2 cellular contexts compared by ENCODE assay signal in the genomic region with DNA sequence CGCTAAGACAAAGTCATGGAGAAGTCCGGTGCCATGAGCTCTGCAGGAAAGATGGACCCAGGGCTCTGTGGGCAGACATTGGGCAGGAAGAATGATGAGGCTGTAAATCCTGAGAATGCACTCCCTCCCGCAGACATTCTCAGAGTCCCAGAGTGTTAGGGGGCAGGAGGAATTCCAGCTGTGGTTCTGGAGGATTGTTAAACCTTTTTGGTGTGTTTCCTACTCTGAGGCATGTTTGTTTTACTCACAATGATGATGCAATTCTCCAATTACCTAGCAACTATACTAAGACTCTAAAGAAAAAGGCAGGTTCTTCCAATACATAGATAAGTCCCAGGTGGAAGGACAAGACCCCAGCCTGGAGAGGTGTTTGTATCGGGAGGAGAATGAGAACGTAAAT.
A peak's percentile ranks its signal among the peaks of the same experiment; 100 is the strongest.
TF ChIP-seq lines count a peak whose summit lies in the region.

No MANE protein-coding gene starts in this region.

TF ChIP-seq in HEK293, 187 proteins besides CTCF, POLR2A, EP300 and RAD21:
- TF ChIP-seq, protein P1, sequence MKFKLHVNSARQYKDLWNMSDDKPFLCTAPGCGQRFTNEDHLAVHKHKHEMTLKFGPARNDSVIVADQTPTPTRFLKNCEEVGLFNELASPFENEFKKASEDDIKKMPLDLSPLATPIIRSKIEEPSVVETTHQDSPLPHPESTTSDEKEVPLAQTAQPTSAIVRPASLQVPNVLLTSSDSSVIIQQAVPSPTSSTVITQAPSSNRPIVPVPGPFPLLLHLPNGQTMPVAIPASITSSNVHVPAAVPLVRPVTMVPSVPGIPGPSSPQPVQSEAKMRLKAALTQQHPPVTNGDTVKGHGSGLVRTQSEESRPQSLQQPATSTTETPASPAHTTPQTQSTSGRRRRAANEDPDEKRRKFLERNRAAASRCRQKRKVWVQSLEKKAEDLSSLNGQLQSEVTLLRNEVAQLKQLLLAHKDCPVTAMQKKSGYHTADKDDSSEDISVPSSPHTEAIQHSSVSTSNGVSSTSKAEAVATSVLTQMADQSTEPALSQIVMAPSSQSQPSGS (tag by site-specific recombination; IDR thresholded peaks at IDR 0.05; ENCODE audit: low read depth), result peak; percentile 14; the same call in 1 of the 2 replicates
- TF ChIP-seq, protein P2, sequence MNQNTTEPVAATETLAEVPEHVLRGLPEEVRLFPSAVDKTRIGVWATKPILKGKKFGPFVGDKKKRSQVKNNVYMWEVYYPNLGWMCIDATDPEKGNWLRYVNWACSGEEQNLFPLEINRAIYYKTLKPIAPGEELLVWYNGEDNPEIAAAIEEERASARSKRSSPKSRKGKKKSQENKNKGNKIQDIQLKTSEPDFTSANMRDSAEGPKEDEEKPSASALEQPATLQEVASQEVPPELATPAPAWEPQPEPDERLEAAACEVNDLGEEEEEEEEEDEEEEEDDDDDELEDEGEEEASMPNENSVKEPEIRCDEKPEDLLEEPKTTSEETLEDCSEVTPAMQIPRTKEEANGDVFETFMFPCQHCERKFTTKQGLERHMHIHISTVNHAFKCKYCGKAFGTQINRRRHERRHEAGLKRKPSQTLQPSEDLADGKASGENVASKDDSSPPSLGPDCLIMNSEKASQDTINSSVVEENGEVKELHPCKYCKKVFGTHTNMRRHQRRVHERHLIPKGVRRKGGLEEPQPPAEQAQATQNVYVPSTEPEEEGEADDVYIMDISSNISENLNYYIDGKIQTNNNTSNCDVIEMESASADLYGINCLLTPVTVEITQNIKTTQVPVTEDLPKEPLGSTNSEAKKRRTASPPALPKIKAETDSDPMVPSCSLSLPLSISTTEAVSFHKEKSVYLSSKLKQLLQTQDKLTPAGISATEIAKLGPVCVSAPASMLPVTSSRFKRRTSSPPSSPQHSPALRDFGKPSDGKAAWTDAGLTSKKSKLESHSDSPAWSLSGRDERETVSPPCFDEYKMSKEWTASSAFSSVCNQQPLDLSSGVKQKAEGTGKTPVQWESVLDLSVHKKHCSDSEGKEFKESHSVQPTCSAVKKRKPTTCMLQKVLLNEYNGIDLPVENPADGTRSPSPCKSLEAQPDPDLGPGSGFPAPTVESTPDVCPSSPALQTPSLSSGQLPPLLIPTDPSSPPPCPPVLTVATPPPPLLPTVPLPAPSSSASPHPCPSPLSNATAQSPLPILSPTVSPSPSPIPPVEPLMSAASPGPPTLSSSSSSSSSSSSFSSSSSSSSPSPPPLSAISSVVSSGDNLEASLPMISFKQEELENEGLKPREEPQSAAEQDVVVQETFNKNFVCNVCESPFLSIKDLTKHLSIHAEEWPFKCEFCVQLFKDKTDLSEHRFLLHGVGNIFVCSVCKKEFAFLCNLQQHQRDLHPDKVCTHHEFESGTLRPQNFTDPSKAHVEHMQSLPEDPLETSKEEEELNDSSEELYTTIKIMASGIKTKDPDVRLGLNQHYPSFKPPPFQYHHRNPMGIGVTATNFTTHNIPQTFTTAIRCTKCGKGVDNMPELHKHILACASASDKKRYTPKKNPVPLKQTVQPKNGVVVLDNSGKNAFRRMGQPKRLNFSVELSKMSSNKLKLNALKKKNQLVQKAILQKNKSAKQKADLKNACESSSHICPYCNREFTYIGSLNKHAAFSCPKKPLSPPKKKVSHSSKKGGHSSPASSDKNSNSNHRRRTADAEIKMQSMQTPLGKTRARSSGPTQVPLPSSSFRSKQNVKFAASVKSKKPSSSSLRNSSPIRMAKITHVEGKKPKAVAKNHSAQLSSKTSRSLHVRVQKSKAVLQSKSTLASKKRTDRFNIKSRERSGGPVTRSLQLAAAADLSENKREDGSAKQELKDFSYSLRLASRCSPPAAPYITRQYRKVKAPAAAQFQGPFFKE (tag by site-specific recombination; IDR thresholded peaks at IDR 0.05; ENCODE audit: borderline replicate concordance), result no peak
- TF ChIP-seq ZFP3 (tag by site-specific recombination; IDR thresholded peaks at IDR 0.05; ENCODE audit: low read depth), result no peak
- peak; percentile 43 for TF ChIP-seq ZIC2 (tag by site-specific recombination; IDR thresholded peaks at IDR 0.05)
- peak; percentile 36; the same call in 1 of the 2 replicates for TF ChIP-seq ZBTB17 (tag by site-specific recombination; IDR thresholded peaks at IDR 0.05)
- TF ChIP-seq WT1 (tag by site-specific recombination; IDR thresholded peaks at IDR 0.05), result no peak
- no peak for TF ChIP-seq ZBTB7A (tag by site-specific recombination; IDR thresholded peaks at IDR 0.05; ENCODE audit: low read depth)

TF ChIP-seq in HepG2, 621 proteins besides CTCF, POLR2A, EP300 and RAD21:
- TF ChIP-seq MEIS1 (CRISPR knock-in tag; IDR thresholded peaks at IDR 0.05; ENCODE audit: borderline replicate concordance) (no peak), ATF7 (IDR thresholded peaks at IDR 0.05) (peak; percentile 68), ATF7 (CRISPR knock-in tag; IDR thresholded peaks at IDR 0.05) (no peak), FOXA3 (CRISPR knock-in tag; IDR thresholded peaks at IDR 0.05) (peak; percentile 58; the same call in 1 of the 2 replicates), FOXA1 (IDR thresholded peaks at IDR 0.05) (no peak), FOXA1 (CRISPR knock-in tag; IDR thresholded peaks at IDR 0.05) (peak; percentile 52), NBN (conservative IDR thresholded peaks at IDR 0.05) (no peak), CEBPG (CRISPR knock-in tag; IDR thresholded peaks at IDR 0.05) (peak; percentile 80), SOX13 (IDR thresholded peaks at IDR 0.05) (no peak), SOX13 (CRISPR knock-in tag; conservative IDR thresholded peaks at IDR 0.05 in 1 of 2, IDR thresholded peaks at IDR 0.05 in 1 of 2) (0 out of 4 replicates have a peak, but pooled peaks of 1 of the 2 experiments have one; percentile 10), KDM5B (CRISPR knock-in tag; IDR thresholded peaks at IDR 0.05; ENCODE audit: borderline replicate concordance) (no peak), ZNF224 (CRISPR knock-in tag; IDR thresholded peaks at IDR 0.05) (0 out of 2 replicates have a peak, but pooled peaks have one; percentile 44), ZNF230 (CRISPR knock-in tag; IDR thresholded peaks at IDR 0.05) (0 out of 2 replicates have a peak, but pooled peaks have one; percentile 33), JUN (CRISPR knock-in tag; IDR thresholded peaks at IDR 0.05) (0 out of 2 replicates have a peak, but pooled peaks have one; percentile 18), CEBPB (IDR thresholded peaks at IDR 0.05; ENCODE audit: borderline replicate concordance, low read depth, low read length) (peak; percentile 82; the same call in 1 of the 2 replicates)
- TF ChIP-seq, protein P3, sequence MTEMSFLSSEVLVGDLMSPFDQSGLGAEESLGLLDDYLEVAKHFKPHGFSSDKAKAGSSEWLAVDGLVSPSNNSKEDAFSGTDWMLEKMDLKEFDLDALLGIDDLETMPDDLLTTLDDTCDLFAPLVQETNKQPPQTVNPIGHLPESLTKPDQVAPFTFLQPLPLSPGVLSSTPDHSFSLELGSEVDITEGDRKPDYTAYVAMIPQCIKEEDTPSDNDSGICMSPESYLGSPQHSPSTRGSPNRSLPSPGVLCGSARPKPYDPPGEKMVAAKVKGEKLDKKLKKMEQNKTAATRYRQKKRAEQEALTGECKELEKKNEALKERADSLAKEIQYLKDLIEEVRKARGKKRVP (CRISPR knock-in tag; IDR thresholded peaks at IDR 0.05), result peak in 1 of 2 experiments; percentile 80; a peak in 2 of 4 replicates
- TF ChIP-seq, protein P4, sequence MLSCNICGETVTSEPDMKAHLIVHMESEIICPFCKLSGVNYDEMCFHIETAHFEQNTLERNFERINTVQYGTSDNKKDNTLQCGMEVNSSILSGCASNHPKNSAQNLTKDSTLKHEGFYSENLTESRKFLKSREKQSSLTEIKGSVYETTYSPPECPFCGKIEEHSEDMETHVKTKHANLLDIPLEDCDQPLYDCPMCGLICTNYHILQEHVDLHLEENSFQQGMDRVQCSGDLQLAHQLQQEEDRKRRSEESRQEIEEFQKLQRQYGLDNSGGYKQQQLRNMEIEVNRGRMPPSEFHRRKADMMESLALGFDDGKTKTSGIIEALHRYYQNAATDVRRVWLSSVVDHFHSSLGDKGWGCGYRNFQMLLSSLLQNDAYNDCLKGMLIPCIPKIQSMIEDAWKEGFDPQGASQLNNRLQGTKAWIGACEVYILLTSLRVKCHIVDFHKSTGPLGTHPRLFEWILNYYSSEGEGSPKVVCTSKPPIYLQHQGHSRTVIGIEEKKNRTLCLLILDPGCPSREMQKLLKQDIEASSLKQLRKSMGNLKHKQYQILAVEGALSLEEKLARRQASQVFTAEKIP (CRISPR knock-in tag; IDR thresholded peaks at IDR 0.05; ENCODE audit: borderline replicate concordance), result no peak
- TF ChIP-seq, protein P5, sequence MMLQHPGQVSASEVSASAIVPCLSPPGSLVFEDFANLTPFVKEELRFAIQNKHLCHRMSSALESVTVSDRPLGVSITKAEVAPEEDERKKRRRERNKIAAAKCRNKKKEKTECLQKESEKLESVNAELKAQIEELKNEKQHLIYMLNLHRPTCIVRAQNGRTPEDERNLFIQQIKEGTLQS (CRISPR knock-in tag; IDR thresholded peaks at IDR 0.05), result peak; percentile 75
- TF ChIP-seq, protein P6, sequence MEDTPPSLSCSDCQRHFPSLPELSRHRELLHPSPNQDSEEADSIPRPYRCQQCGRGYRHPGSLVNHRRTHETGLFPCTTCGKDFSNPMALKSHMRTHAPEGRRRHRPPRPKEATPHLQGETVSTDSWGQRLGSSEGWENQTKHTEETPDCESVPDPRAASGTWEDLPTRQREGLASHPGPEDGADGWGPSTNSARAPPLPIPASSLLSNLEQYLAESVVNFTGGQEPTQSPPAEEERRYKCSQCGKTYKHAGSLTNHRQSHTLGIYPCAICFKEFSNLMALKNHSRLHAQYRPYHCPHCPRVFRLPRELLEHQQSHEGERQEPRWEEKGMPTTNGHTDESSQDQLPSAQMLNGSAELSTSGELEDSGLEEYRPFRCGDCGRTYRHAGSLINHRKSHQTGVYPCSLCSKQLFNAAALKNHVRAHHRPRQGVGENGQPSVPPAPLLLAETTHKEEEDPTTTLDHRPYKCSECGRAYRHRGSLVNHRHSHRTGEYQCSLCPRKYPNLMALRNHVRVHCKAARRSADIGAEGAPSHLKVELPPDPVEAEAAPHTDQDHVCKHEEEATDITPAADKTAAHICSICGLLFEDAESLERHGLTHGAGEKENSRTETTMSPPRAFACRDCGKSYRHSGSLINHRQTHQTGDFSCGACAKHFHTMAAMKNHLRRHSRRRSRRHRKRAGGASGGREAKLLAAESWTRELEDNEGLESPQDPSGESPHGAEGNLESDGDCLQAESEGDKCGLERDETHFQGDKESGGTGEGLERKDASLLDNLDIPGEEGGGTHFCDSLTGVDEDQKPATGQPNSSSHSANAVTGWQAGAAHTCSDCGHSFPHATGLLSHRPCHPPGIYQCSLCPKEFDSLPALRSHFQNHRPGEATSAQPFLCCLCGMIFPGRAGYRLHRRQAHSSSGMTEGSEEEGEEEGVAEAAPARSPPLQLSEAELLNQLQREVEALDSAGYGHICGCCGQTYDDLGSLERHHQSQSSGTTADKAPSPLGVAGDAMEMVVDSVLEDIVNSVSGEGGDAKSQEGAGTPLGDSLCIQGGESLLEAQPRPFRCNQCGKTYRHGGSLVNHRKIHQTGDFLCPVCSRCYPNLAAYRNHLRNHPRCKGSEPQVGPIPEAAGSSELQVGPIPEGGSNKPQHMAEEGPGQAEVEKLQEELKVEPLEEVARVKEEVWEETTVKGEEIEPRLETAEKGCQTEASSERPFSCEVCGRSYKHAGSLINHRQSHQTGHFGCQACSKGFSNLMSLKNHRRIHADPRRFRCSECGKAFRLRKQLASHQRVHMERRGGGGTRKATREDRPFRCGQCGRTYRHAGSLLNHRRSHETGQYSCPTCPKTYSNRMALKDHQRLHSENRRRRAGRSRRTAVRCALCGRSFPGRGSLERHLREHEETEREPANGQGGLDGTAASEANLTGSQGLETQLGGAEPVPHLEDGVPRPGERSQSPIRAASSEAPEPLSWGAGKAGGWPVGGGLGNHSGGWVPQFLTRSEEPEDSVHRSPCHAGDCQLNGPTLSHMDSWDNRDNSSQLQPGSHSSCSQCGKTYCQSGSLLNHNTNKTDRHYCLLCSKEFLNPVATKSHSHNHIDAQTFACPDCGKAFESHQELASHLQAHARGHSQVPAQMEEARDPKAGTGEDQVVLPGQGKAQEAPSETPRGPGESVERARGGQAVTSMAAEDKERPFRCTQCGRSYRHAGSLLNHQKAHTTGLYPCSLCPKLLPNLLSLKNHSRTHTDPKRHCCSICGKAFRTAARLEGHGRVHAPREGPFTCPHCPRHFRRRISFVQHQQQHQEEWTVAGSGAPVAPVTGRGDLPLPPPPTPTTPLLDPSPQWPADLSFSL (CRISPR knock-in tag; IDR thresholded peaks at IDR 0.05), result peak; percentile 88
